ENCODE assay signal across 33 cellular contexts in the genomic region with DNA sequence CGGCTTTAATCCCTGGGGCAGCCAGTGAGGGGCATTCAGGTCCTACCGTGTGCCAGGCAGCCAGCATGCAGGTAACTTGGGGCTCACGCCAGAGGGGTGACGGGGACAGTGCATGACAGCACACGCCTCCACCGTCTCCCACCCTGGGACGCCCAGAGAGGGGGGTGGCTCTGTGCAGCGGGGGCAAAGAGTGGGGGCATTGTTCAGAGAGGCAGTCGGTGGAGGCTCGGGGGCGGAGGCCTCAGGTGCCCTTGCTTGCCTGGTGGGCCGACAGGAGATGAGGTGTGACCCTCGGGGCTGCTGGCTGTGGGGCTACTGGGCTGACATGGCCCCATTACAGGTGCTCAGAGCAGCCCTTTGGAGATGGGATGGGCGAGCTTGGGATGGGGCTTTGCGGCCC. TPM values are rescaled to one million over a fixed set of nuclear protein-coding genes. Genes with fewer than 3 reads are reported as not detected.
"Had no signal": no experiment of that assay in that cellular context is flagged by ENCODE, and none has a peak within 500 bp of the region (broad histone marks: within the 10 kb centered on the region; RNA-seq: fewer than 3 reads in every experiment).

No MANE protein-coding gene starts in this region.

- H3K9me3 Mint-ChIP-seq: activated B cell treated with CpG ODN at 0.5 μM for 24 hours; activated CD8-positive, alpha-beta T cell treated with anti-CD3 and anti-CD28 coated beads for 36 hours; activated naive CD4-positive, alpha-beta T cell treated with anti-CD3 and anti-CD28 coated beads for 36 hours; activated naive CD4-positive, alpha-beta T cell treated with anti-CD3 and anti-CD28 coated beads, Interleukin-2, amount 50 U/mL, for 24 hours; activated T-cell treated with anti-CD3 and anti-CD28 coated beads, Interleukin-2, amount 50 U/mL, for 4 hours; activated T-helper 17 cell treated with anti-CD3 and anti-CD28 coated beads, Interleukin-2, amount 50 U/mL, for 72 hours; central memory CD8-positive, alpha-beta T cell; dendritic cell treated with granulocyte-macrophage colony-stimulating factor and Interleukin-4, amounts not matched to agents 40 ng/mL and 50 ng/mL, for 4 days; effector memory CD8-positive, alpha-beta T cell; T-helper 2 cell treated with Interferon-gamma antibody and Interleukin-4, amounts not matched to agents 5 μg/mL and 100 μg/mL, for 36 hours had no signal

- H3K4me3 Mint-ChIP-seq: activated B cell treated with CpG ODN at 0.5 μM for 24 hours; activated CD8-positive, alpha-beta T cell treated with anti-CD3 and anti-CD28 coated beads for 36 hours; activated naive CD4-positive, alpha-beta T cell treated with anti-CD3 and anti-CD28 coated beads for 36 hours; activated naive CD4-positive, alpha-beta T cell treated with anti-CD3 and anti-CD28 coated beads, Interleukin-2, amount 50 U/mL, for 24 hours; activated T-cell treated with anti-CD3 and anti-CD28 coated beads, Interleukin-2, amount 50 U/mL, for 4 hours; activated T-helper 17 cell treated with anti-CD3 and anti-CD28 coated beads, Interleukin-2, amount 50 U/mL, for 72 hours; central memory CD8-positive, alpha-beta T cell; dendritic cell treated with granulocyte-macrophage colony-stimulating factor and Interleukin-4, amounts not matched to agents 40 ng/mL and 50 ng/mL, for 4 days; effector memory CD8-positive, alpha-beta T cell; T-helper 17 cell; T-helper 2 cell treated with Interferon-gamma antibody and Interleukin-4, amounts not matched to agents 5 μg/mL and 100 μg/mL, for 36 hours had no signal

- DNase-seq: activated B cell treated with CpG ODN at 0.5 μM for 24 hours; activated CD4-positive, alpha-beta T cell treated with anti-CD3 and anti-CD28 coated beads for 48 hours; activated CD4-positive, alpha-beta T cell treated with anti-CD3 and anti-CD28 coated beads, Interleukin-2, amount 50 U/mL, for 1 hour; activated CD4-positive, alpha-beta T cell treated with anti-CD3 and anti-CD28 coated beads, Interleukin-2, amount 50 U/mL, for 48 hours; activated CD8-positive, alpha-beta memory T cell treated with anti-CD3 and anti-CD28 coated beads for 24 hours; activated CD8-positive, alpha-beta T cell treated with anti-CD3 and anti-CD28 coated beads for 36 hours; activated effector memory CD4-positive, alpha-beta T cell treated with Interleukin-2 at 50 U/mL for 16 hours; activated gamma-delta T cell treated with Interleukin-2 at 50 U/mL for 16 hours; activated naive CD4-positive, alpha-beta T cell treated with anti-CD3 and anti-CD28 coated beads for 36 hours; activated T-cell treated with anti-CD3 and anti-CD28 coated beads, Interleukin-2, amount 50 U/mL, for 4 hours; amniotic stem cell; anterior cingulate cortex; brain microvascular endothelial cell; effector CD4-positive, alpha-beta T cell; effector memory CD8-positive, alpha-beta T cell; erythroblast; foreskin keratinocyte; gastrocnemius medialis; glutamatergic neuron; T-helper 1 cell; T-helper 17 cell; T1000; WERI-Rb-1 had no signal

- ATAC-seq: activated CD4-positive, CD25-positive, alpha-beta regulatory T cell treated with anti-CD3 and anti-CD28 coated beads, Interleukin-2, amount 50 U/mL, for 24 hours; activated CD8-positive, alpha-beta T cell treated with anti-CD3 and anti-CD28 coated beads for 36 hours; activated T-cell treated with anti-CD3 and anti-CD28 coated beads, Interleukin-2, amount 50 U/mL, for 4 hours; activated T-helper 17 cell treated with anti-CD3 and anti-CD28 coated beads, Interleukin-2, amount 50 U/mL, for 72 hours; effector memory CD8-positive, alpha-beta T cell; foreskin keratinocyte; gastrocnemius medialis; T-helper 17 cell had no signal

- H3K27ac Mint-ChIP-seq: activated B cell treated with CpG ODN at 0.5 μM for 24 hours; activated CD8-positive, alpha-beta T cell treated with anti-CD3 and anti-CD28 coated beads for 36 hours; activated naive CD4-positive, alpha-beta T cell treated with anti-CD3 and anti-CD28 coated beads, Interleukin-2, amount 50 U/mL, for 24 hours; activated T-helper 17 cell treated with anti-CD3 and anti-CD28 coated beads, Interleukin-2, amount 50 U/mL, for 72 hours; dendritic cell treated with granulocyte-macrophage colony-stimulating factor and Interleukin-4, amounts not matched to agents 40 ng/mL and 50 ng/mL, for 4 days; T-helper 17 cell; T-helper 2 cell treated with Interferon-gamma antibody and Interleukin-4, amounts not matched to agents 5 μg/mL and 100 μg/mL, for 36 hours had no signal

- H3K9me3 ChIP-seq: esophagus muscularis mucosa, gastrocnemius medialis had no signal

- H3K36me3 Mint-ChIP-seq: activated naive CD4-positive, alpha-beta T cell treated with anti-CD3 and anti-CD28 coated beads, Interleukin-2, amount 50 U/mL, for 24 hours had no signal

- H3K27me3 ChIP-seq: brain microvascular endothelial cell, esophagus muscularis mucosa, foreskin keratinocyte, gastrocnemius medialis had no signal

- H3K4me1 ChIP-seq: foreskin keratinocyte, gastrocnemius medialis had no signal

- H3K4me1 Mint-ChIP-seq: activated B cell treated with CpG ODN at 0.5 μM for 24 hours; activated naive CD4-positive, alpha-beta T cell treated with anti-CD3 and anti-CD28 coated beads, Interleukin-2, amount 50 U/mL, for 24 hours; activated T-helper 17 cell treated with anti-CD3 and anti-CD28 coated beads, Interleukin-2, amount 50 U/mL, for 72 hours; central memory CD8-positive, alpha-beta T cell; T-helper 17 cell had no signal

- H3K27ac ChIP-seq: brain microvascular endothelial cell, coronary artery, esophagus muscularis mucosa, foreskin keratinocyte, WERI-Rb-1 had no signal

- H3K27me3 Mint-ChIP-seq: activated B cell treated with CpG ODN at 0.5 μM for 24 hours; activated CD8-positive, alpha-beta T cell treated with anti-CD3 and anti-CD28 coated beads for 36 hours; activated naive CD4-positive, alpha-beta T cell treated with anti-CD3 and anti-CD28 coated beads, Interleukin-2, amount 50 U/mL, for 24 hours; activated T-helper 17 cell treated with anti-CD3 and anti-CD28 coated beads, Interleukin-2, amount 50 U/mL, for 72 hours; central memory CD8-positive, alpha-beta T cell; dendritic cell treated with granulocyte-macrophage colony-stimulating factor and Interleukin-4, amounts not matched to agents 40 ng/mL and 50 ng/mL, for 4 days; effector memory CD8-positive, alpha-beta T cell; T-helper 17 cell had no signal

- H3K4me3 ChIP-seq: coronary artery, esophagus muscularis mucosa, gastrocnemius medialis had no signal

RNA-seq across cellular contexts. Expression of a gene that starts 18.4 kb away (rescaled TPM):
- total RNA-seq: activated B cell treated with CpG ODN at 0.5 μM for 24 hours; activated naive CD4-positive, alpha-beta T cell treated with anti-CD3 and anti-CD28 coated beads for 36 hours; T-helper 17 cell had no signal

RNA-seq across cellular contexts. Expression of a gene that starts 35.2 kb away (rescaled TPM):
- total RNA-seq: astrocyte, bronchial epithelial cell, foreskin keratinocyte, T-helper 17 cell had no signal
